ENCODE assay signal across 1 cellular context in genomic region chr11:72081856-72082255, GRCh38.
TF ChIP-seq lines count a peak whose summit lies in the region.

No MANE protein-coding gene starts in this region.

TF ChIP-seq in IMR-90, 13 proteins besides CTCF, POLR2A, EP300 and RAD21 (continued from another document):
- TF ChIP-seq, protein P1, sequence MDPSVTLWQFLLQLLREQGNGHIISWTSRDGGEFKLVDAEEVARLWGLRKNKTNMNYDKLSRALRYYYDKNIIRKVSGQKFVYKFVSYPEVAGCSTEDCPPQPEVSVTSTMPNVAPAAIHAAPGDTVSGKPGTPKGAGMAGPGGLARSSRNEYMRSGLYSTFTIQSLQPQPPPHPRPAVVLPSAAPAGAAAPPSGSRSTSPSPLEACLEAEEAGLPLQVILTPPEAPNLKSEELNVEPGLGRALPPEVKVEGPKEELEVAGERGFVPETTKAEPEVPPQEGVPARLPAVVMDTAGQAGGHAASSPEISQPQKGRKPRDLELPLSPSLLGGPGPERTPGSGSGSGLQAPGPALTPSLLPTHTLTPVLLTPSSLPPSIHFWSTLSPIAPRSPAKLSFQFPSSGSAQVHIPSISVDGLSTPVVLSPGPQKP (IDR thresholded peaks at IDR 0.05; ENCODE audit: borderline replicate concordance, low read depth, low read length) = no peak
- no peak for TF ChIP-seq MAZ (IDR thresholded peaks at IDR 0.05; ENCODE audit: borderline replicate concordance, low read depth, low read length)
TF ChIP-seq in IMR-90: peak in this region for 0.
